23 cellular contexts compared by ENCODE assay signal in genomic region chr6:19298422-19298821, GRCh38.
"Had no signal": no experiment of that assay in that cellular context is flagged by ENCODE, and none has a peak within 500 bp of the region (broad histone marks: within the 10 kb centered on the region; RNA-seq: fewer than 3 reads in every experiment).

No MANE protein-coding gene starts in this region.

- DNase-seq: activated B cell treated with CpG ODN at 0.5 μM for 24 hours; activated CD4-positive, alpha-beta T cell treated with anti-CD3 and anti-CD28 coated beads, Interleukin-2, amount 50 U/mL, for 1 hour; activated CD8-positive, alpha-beta T cell treated with anti-CD3 and anti-CD28 coated beads for 36 hours; activated gamma-delta T cell treated with Interleukin-2 at 50 U/mL for 16 hours; activated naive CD8-positive, alpha-beta T cell treated with anti-CD3 and anti-CD28 coated beads, Interleukin-2, amount 50 U/mL, for 24 hours; activated T-cell treated with anti-CD3 and anti-CD28 coated beads, Interleukin-2, amount 50 U/mL, for 4 hours; colonic mucosa; effector CD8-positive, alpha-beta T cell; left cardiac atrium; left ventricle myocardium superior; occipital lobe; stimulated activated CD4-positive, alpha-beta T cell treated with anti-CD3 and anti-CD28 coated beads, Interleukin-1b, Interleukin-23, amount 100 ng/mL, for 48 hours; stimulated activated naive B cell treated with anti-CD40 and anti-IgM and Interleukin-4, amounts not matched to agents 10 μg/mL and 1 μg/mL and 100 μg/mL, for 72 hours; stomach; T-helper 2 cell; upper lobe of left lung had no signal

- FAIRE-seq: bronchial epithelial cell, frontal cortex had no signal

- H3K27ac ChIP-seq: colonic mucosa, hepatocyte, right atrium auricular region, stomach, thyroid gland, upper lobe of left lung, vagina had no signal

- H3K4me1 ChIP-seq: colonic mucosa, right atrium auricular region, upper lobe of left lung had no signal

- H3K36me3 ChIP-seq: colonic mucosa, right atrium auricular region, stomach, thyroid gland, upper lobe of left lung, vagina had no signal

- H3K79me2 ChIP-seq: hepatocyte had no signal

- H3K27me3 ChIP-seq: colonic mucosa, hepatocyte, right atrium auricular region, stomach, thyroid gland, upper lobe of left lung, vagina had no signal

- H3K4me3 ChIP-seq: colonic mucosa, hepatocyte, right atrium auricular region, smooth muscle cell, stomach, thyroid gland, upper lobe of left lung, vagina had no signal

- H3K9me3 ChIP-seq: colonic mucosa, right atrium auricular region, stomach, thyroid gland, upper lobe of left lung, vagina had no signal

- H3K4me2 ChIP-seq: hepatocyte, smooth muscle cell had no signal
